In genomic region chr17:43483674-43484551, GRCh38 we compare ENCODE assay signal across 8 cellular contexts. TPM values are rescaled to one million over a fixed set of nuclear protein-coding genes. Genes with fewer than 3 reads are reported as not detected.
DNase-seq lines count a peak whose midpoint lies in the region; ATAC-seq and TF ChIP-seq lines count a peak whose summit lies in the region.

TSS of gene DHX8 (plus strand) at chr17:43483975. CDS start at chr17:43484038, 63 bp downstream.

- H3K27ac Mint-ChIP-seq in nephron = peak within 1 kb of the TSS; percentile 87 to 98 (median 97)
- H3K27ac Mint-ChIP-seq in stimulated activated naive CD8-positive, alpha-beta T cell treated with anti-CD3 and anti-CD28 coated beads, Interleukin-15, amount 100 ng/mL, for 72 hours = peak within 1 kb of the TSS; percentile 99 to 100

- no peak for TF ChIP-seq CTCF in fibroblast of pulmonary artery (IDR thresholded peaks at IDR 0.05; ENCODE audit: low read length, missing control alignments)
- peak; percentile 100 for TF ChIP-seq CTCF in nephron (IDR thresholded peaks at IDR 0.05; ENCODE audit: unreplicated experiment in 3 of 3)

- H3K9me3 Mint-ChIP-seq in nephron = no peaks in the 10 kb centered on the region
- H3K9me3 Mint-ChIP-seq in stimulated activated naive CD8-positive, alpha-beta T cell treated with anti-CD3 and anti-CD28 coated beads, Interleukin-15, amount 100 ng/mL, for 72 hours = no peaks in the 10 kb centered on the region

- ATAC-seq in stimulated activated naive CD8-positive, alpha-beta T cell treated with anti-CD3 and anti-CD28 coated beads, Interleukin-15, amount 100 ng/mL, for 72 hours = peak; percentile 98

- peak within 1 kb of the TSS; percentile 98 for H3K4me3 ChIP-seq in fibroblast of pulmonary artery (replicated peaks; ENCODE audit: low read depth, low read length)

- peak; percentile 100 for DNase-seq in ELR (ENCODE audit: low read depth)
- DNase-seq in H4 (ENCODE audit: low spot score) = peak; percentile 99
- DNase-seq in LoVo (ENCODE audit: low spot score) = peak; percentile 99
- DNase-seq in activated effector memory CD4-positive, alpha-beta T cell treated with Interleukin-2 at 50 U/mL for 16 hours = peak; percentile 98
- peak; percentile 99 for DNase-seq in fibroblast of pulmonary artery (ENCODE audit: low read depth)
- peak; percentile 99 for DNase-seq in stimulated activated naive CD8-positive, alpha-beta T cell treated with anti-CD3 and anti-CD28 coated beads, Interleukin-15, amount 100 ng/mL, for 72 hours

- H3K27me3 Mint-ChIP-seq in nephron (ENCODE audit: low read depth) = no peaks in the 10 kb centered on the region
- H3K27me3 Mint-ChIP-seq in stimulated activated naive CD8-positive, alpha-beta T cell treated with anti-CD3 and anti-CD28 coated beads, Interleukin-15, amount 100 ng/mL, for 72 hours = no peaks in the 10 kb centered on the region

- no peaks in the 10 kb centered on the region for H3K36me3 Mint-ChIP-seq in nephron (ENCODE audit: low read depth)

- H3K4me1 Mint-ChIP-seq in nephron = peaks cover 43% of the 10 kb centered on the region
- peaks cover 20% of the 10 kb centered on the region for H3K4me1 Mint-ChIP-seq in stimulated activated naive CD8-positive, alpha-beta T cell treated with anti-CD3 and anti-CD28 coated beads, Interleukin-15, amount 100 ng/mL, for 72 hours

- peak; percentile 85 for TF ChIP-seq POLR2A in Raji (IDR thresholded peaks at IDR 0.05; ENCODE audit: insufficient read depth, low read depth, low read length)

- peak within 1 kb of the TSS; percentile 100 for H3K4me3 Mint-ChIP-seq in nephron
- H3K4me3 Mint-ChIP-seq in stimulated activated naive CD8-positive, alpha-beta T cell treated with anti-CD3 and anti-CD28 coated beads, Interleukin-15, amount 100 ng/mL, for 72 hours = peak within 1 kb of the TSS; percentile 100

RNA-seq across cellular contexts. Expression of gene DHX8, which starts in this region (rescaled TPM):
- total RNA-seq in H4 (2014; rRNA removed; shearing (Covaris generic)) = 32.9 and 36.9 TPM in 2 replicates

Comparison
In these comparisons a context has a peak if more than half of its experiments do, and no peak if none do; other contexts are left out.
1. Peak in every context shown above with its lines: DNase-seq, ATAC-seq and H3K4me3 ChIP-seq.